In the genomic region with DNA sequence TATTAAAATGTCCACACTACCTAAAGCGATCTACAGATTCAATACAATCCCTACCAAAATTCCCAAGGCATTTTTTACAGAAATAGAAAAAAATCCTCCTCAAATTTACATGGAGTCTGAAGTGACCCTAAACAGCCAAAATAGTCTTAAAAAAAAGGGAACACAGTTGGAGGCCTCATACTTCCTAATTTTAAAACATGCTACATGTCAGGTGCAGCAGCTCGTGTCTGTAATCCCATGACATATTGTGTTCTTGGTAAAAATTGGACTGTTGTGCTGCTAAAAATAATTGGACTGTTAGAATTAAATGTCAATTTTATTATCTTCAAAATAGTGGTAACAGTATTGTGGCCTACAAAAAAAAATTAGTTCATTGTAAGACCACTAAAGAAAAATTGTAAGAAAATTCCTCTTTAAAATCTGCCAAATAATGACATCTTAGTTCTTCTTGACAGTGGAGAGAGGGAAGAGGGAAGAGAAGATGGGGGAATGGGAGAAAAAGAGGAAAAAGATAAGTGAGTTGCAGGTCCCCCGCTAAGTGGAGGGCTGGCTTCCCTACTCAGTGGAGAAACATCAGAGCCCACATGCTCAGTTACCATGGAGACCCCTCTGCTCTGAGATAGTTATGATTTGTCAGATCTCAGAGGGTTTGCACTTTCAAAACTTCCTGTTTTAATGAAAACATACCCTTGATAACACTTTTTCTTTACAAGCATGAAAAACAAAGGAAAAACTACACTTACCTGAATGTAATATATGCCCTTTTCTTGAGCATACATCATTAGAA, we compare ENCODE assay signal across 10 cellular contexts. TPM values are rescaled to one million over a fixed set of nuclear protein-coding genes. Genes with fewer than 3 reads are reported as not detected.
A peak's percentile ranks its signal among the peaks of the same experiment; 100 is the strongest.
DNase-seq lines count a peak whose midpoint lies in the region; ATAC-seq, FAIRE-seq and TF ChIP-seq lines count a peak whose summit lies in the region.
"Had no signal": no experiment of that assay in that cellular context is flagged by ENCODE, and none has a peak within 500 bp of the region (broad histone marks: within the 10 kb centered on the region; RNA-seq: fewer than 3 reads in every experiment).

No MANE protein-coding gene starts in this region.

- H3K79me2 ChIP-seq in K562 (ENCODE audit: control insufficient read depth, insufficient read depth, low read length): no peaks in the 10 kb centered on the region

- no peaks in the 10 kb centered on the region for H3K4me1 Mint-ChIP-seq in HFFc6 (ENCODE audit: low read depth)

- no peak overlapping the region for H3K4me3 Mint-ChIP-seq in HFFc6

- no peak overlapping the region for H3K9ac ChIP-seq in K562 (ENCODE audit: insufficient read depth in 1 of 2, low read depth in 2 of 2, low read length in 2 of 2)

- no peak overlapping the region for H3K4me2 ChIP-seq in K562 (ENCODE audit: insufficient read depth, low read length)

- no peaks in the 10 kb centered on the region for H3K36me3 Mint-ChIP-seq in HFFc6 (ENCODE audit: low read depth)

- CTCF ChIA-PET in K562 (lab: Yijun Ruan, JAX; ENCODE audit: low intra/inter-chr PET ratio): no interaction called here

- DNase-seq in activated gamma-delta T cell treated with Interleukin-2 at 50 U/mL for 16 hours (peak; percentile 33), activated gamma-delta T cell (lab: John Stamatoyannopoulos, UW) (no peak), OCI-M1 (lab: John Stamatoyannopoulos, UW) (peak; percentile 45), K562 (ENCODE audit: extremely low read depth in 1 of 4, low spot score in 3 of 4) (peak in 1 of 4 experiments; percentile 6), sciatic nerve (ENCODE audit: low spot score) (no peak), NCI-H1092 treated with DMSO at 0.1 percent for 48 hours (lab: John Stamatoyannopoulos, UW) (no peak), HFFc6 (no peak)
- DNase-seq in stimulated activated naive CD8-positive, alpha-beta T cell treated with anti-CD3 and anti-CD28 coated beads, Interleukin-15, Interleukin-2, amounts not matched to agents 100 U/mL and 50 U/mL, for 24 hours: peak; percentile 42
- DNase-seq: NCI-H1105 treated with DMSO at 0.1 percent for 48 hours had no signal

- no peaks in the 10 kb centered on the region for H3K9me3 ChIP-seq in K562 (replicated peaks; ENCODE audit: control insufficient read depth, insufficient read depth, low read depth, low read length)

- H4K20me1 ChIP-seq in K562 (replicated peaks; ENCODE audit: control insufficient read depth, insufficient read depth, low read length): no peaks in the 10 kb centered on the region

- peaks cover 9% of the 10 kb centered on the region for H3K27me3 Mint-ChIP-seq in HFFc6 (ENCODE audit: insufficient read depth)

- BruUV-seq in K562 (replicated peaks; lab: Mats Ljungman, UMichigan): no TSS peak

- TF ChIP-seq RAD21 in K562 (CRISPR knock-in tag; conservative IDR thresholded peaks at IDR 0.05 in 1 of 2, IDR thresholded peaks at IDR 0.05 in 1 of 2): no peak

- FAIRE-seq in K562 (lab: Jason Lieb, UNC): no peak

- no peaks in the 10 kb centered on the region; a peak in 1 of 5 replicates for H3K27me3 ChIP-seq in K562 (ENCODE audit: control insufficient read depth in 2 of 2, insufficient read depth in 2 of 2, low read length in 2 of 2)

- H2AFZ ChIP-seq in K562 (ENCODE audit: low read depth, low read length): no peak overlapping the region

- no peaks in the 10 kb centered on the region for H3K9me1 ChIP-seq in K562 (ENCODE audit: control insufficient read depth, insufficient read depth, low read length)

- POLR2A ChIA-PET in K562 (lab: Yijun Ruan, JAX): interaction anchor here (0.6 kb wide), 1 partner anchor 956 kb away, joined by 3 read pairs; no protein-coding TSS in a partner anchor

- in situ Hi-C loops in K562 (cut with MboI): loop anchor here (5.0 kb wide), 1 partner anchor 172 kb away; no protein-coding TSS in a partner anchor

- H3K27ac ChIP-seq in K562 (ENCODE audit: extremely low read depth, low read depth, low read length): no peak overlapping the region
- H3K27ac ChIP-seq: VCaP had no signal

- intact Hi-C loops in K562 (cut with micrococcal nuclease): no loop called here
- intact Hi-C loops in sciatic nerve (cut with DNase I): loop anchor here (5.0 kb wide), 1 partner anchor 182 kb away; no protein-coding TSS in a partner anchor

- TF ChIP-seq EP300 in K562 (IDR thresholded peaks at IDR 0.05; ENCODE audit: low read length): no peak

- ATAC-seq in K562 (no peak), sciatic nerve (no peak)
- ATAC-seq in stimulated activated naive CD8-positive, alpha-beta T cell treated with anti-CD3 and anti-CD28 coated beads, Interleukin-15, Interleukin-2, amounts not matched to agents 100 U/mL and 50 U/mL, for 24 hours: peak; percentile 75

- WGBS in K562 (ENCODE audit: insufficient coverage, low coverage, missing lambda C conversion rate): 0% methylated on average over 3 of the region's 3 CpGs

- no peak for TF ChIP-seq POLR2A in K562 (conservative IDR thresholded peaks at IDR 0.05)

- H3K4me1 ChIP-seq in K562 (replicated peaks in 1 of 2; ENCODE audit: control insufficient read depth in 2 of 2, insufficient read depth in 2 of 2, low read length in 2 of 2): no peaks in the 10 kb centered on the region

- H3K4me3 ChIP-seq in K562: no peak overlapping the region

- TF ChIP-seq CTCF in K562 (IDR thresholded peaks at IDR 0.05 in 2 of 3, conservative IDR thresholded peaks at IDR 0.05 in 1 of 3; ENCODE audit: insufficient read depth in 2 of 3, low read depth in 1 of 3, low read length in 3 of 3) (no peak), HFFc6 (IDR thresholded peaks at IDR 0.05) (no peak)

- no peaks in the 10 kb centered on the region for H3K36me3 ChIP-seq in K562 (ENCODE audit: control insufficient read depth, insufficient read depth, low read length)

- no peak overlapping the region for H3K27ac Mint-ChIP-seq in HFFc6

- no peaks in the 10 kb centered on the region for H3K9me3 Mint-ChIP-seq in HFFc6

TF ChIP-seq in K562, 482 proteins besides CTCF, POLR2A, EP300 and RAD21:
- TF ChIP-seq FOXK1 (CRISPR knock-in tag; IDR thresholded peaks at IDR 0.05; ENCODE audit: borderline replicate concordance) (no peak), RFX1 (IDR thresholded peaks at IDR 0.05) (peak; percentile 53)

RNA-seq across cellular contexts. Expression of a gene that starts 46.5 kb away (rescaled TPM):
- 38.4 and 53.5 TPM in 2 replicates for total RNA-seq in K562 (2011; cell fraction: chromatin; rRNA removed; ENCODE audit: low replicate concordance)
- total RNA-seq in K562 (2011; cell fraction: nucleolus; rRNA removed): 35.9 and 36.9 TPM in 2 replicates
- 55.4 and 57.3 TPM in 2 replicates for total RNA-seq in K562 (2011; cell fraction: nucleoplasm; rRNA removed)
- total RNA-seq in K562 (2014; rRNA removed): 30.0 and 30.4 TPM in 2 replicates
- total RNA-seq in K562 (2014; rRNA removed; fragmentation: Illumina TruSeq; extraction: Trizol): 32.5 and 37.9 TPM in 2 replicates
- 37.6 and 38.2 TPM in 2 replicates for total RNA-seq in K562 (2015; rRNA removed; fragmentation: Illumina TruSeq; extraction: Trizol)
- 31.2 and 31.9 TPM in 2 replicates for total RNA-seq in K562 (2021)
- polyA plus RNA-seq in K562 (2011; rRNA removed): 39.2 and 52.9 TPM in 2 replicates
- 21.7 and 46.9 TPM in 2 replicates for polyA plus RNA-seq in K562 (2011; cell fraction: cytosol; rRNA removed)
- polyA plus RNA-seq in K562 (2011; cell fraction: nucleus; rRNA removed): 30.0 and 45.2 TPM in 2 replicates
- polyA plus RNA-seq in K562 (2012): 30.5 and 41.6 TPM in 2 replicates
- 35.9 and 37.9 TPM in 2 replicates for polyA plus RNA-seq in K562 (2014; fragmentation: Illumina TruSeq; extraction: Trizol)
- 10 to 100 TPM; 36.6 to 37.9 TPM for polyA plus RNA-seq in K562 (2014; fragmentation: Nextera tagmentation; extraction: Ambion mirVana)
- 35.3 and 43.4 TPM in 2 replicates for polyA plus RNA-seq in K562 (2014; rRNA removed)
- 19.8 and 20.4 TPM in 2 replicates for polyA minus RNA-seq in K562 (2011; rRNA and poly(A)+ RNA removed)
- polyA minus RNA-seq in K562 (2011; cell fraction: cytosol; rRNA and poly(A)+ RNA removed): 7.1 and 9.1 TPM in 2 replicates
- 14.7 and 25.9 TPM in 2 replicates for polyA minus RNA-seq in K562 (2011; cell fraction: nucleus; rRNA and poly(A)+ RNA removed)
- 43.6 TPM for total RNA-seq in sciatic nerve
- total RNA-seq in HFFc6 (2021; fragmentation: NEBNext Ultra II Directional; extraction: Animal tissue kit (Norgen Biotek cat#: 25700)): 10 to 100 TPM; 38.3 to 43.2 (median 41.6) TPM

RNA-seq across cellular contexts. Expression of a gene that starts 46.6 kb away (rescaled TPM):
- 15.0 and 30.4 TPM in 2 replicates for total RNA-seq in K562 (2011; cell fraction: chromatin; rRNA removed; ENCODE audit: low replicate concordance)
- total RNA-seq in K562 (2011; cell fraction: nucleolus; rRNA removed): 18.6 and 22.3 TPM in 2 replicates
- 30.0 and 40.5 TPM in 2 replicates for total RNA-seq in K562 (2011; cell fraction: nucleoplasm; rRNA removed)
- 41.6 and 43.3 TPM in 2 replicates for total RNA-seq in K562 (2014; rRNA removed)
- total RNA-seq in K562 (2014; rRNA removed; fragmentation: Illumina TruSeq; extraction: Trizol): 41.7 and 43.4 TPM in 2 replicates
- 27.6 and 30.2 TPM in 2 replicates for total RNA-seq in K562 (2015; rRNA removed; fragmentation: Illumina TruSeq; extraction: Trizol)
- total RNA-seq in K562 (2021): 33.4 and 33.9 TPM in 2 replicates
- polyA plus RNA-seq in K562 (2011; rRNA removed): 50.7 and 54.7 TPM in 2 replicates
- polyA plus RNA-seq in K562 (2011; cell fraction: cytosol; rRNA removed): 13.8 and 32.7 TPM in 2 replicates
- polyA plus RNA-seq in K562 (2011; cell fraction: nucleus; rRNA removed): 46.8 and 52.2 TPM in 2 replicates
- polyA plus RNA-seq in K562 (2012): 41.7 and 56.9 TPM in 2 replicates
- 27.2 and 27.6 TPM in 2 replicates for polyA plus RNA-seq in K562 (2014; fragmentation: Illumina TruSeq; extraction: Trizol)
- 10 to 100 TPM; 17.9 to 23.6 TPM for polyA plus RNA-seq in K562 (2014; fragmentation: Nextera tagmentation; extraction: Ambion mirVana)
- 60.4 and 77.6 TPM in 2 replicates for polyA plus RNA-seq in K562 (2014; rRNA removed)
- 12.0 and 12.4 TPM in 2 replicates for polyA minus RNA-seq in K562 (2011; rRNA and poly(A)+ RNA removed)
- 9.8 and 11.1 TPM in 2 replicates for polyA minus RNA-seq in K562 (2011; cell fraction: cytosol; rRNA and poly(A)+ RNA removed)
- 25.6 and 30.7 TPM in 2 replicates for polyA minus RNA-seq in K562 (2011; cell fraction: nucleus; rRNA and poly(A)+ RNA removed)
- 38.2 TPM for total RNA-seq in sciatic nerve
- total RNA-seq in HFFc6 (2021; fragmentation: NEBNext Ultra II Directional; extraction: Animal tissue kit (Norgen Biotek cat#: 25700)): 10 to 100 TPM; 12.5 to 16.9 (median 15.7) TPM

Comparison
In these comparisons a context has a peak if more than half of its experiments do, and no peak if none do; other contexts are left out.
1. DNase-seq: peak in activated gamma-delta T cell treated with Interleukin-2 at 50 U/mL for 16 hours (single experiment), OCI-M1 (single experiment) and stimulated activated naive CD8-positive, alpha-beta T cell treated with anti-CD3 and anti-CD28 coated beads, Interleukin-15, Interleukin-2, amounts not matched to agents 100 U/mL and 50 U/mL, for 24 hours (single experiment); none in activated gamma-delta T cell (single experiment), sciatic nerve (single experiment), NCI-H1092 treated with DMSO at 0.1 percent for 48 hours (single experiment) and HFFc6 (single experiment).